ENCODE assay signal across 11 cellular contexts in the genomic region with DNA sequence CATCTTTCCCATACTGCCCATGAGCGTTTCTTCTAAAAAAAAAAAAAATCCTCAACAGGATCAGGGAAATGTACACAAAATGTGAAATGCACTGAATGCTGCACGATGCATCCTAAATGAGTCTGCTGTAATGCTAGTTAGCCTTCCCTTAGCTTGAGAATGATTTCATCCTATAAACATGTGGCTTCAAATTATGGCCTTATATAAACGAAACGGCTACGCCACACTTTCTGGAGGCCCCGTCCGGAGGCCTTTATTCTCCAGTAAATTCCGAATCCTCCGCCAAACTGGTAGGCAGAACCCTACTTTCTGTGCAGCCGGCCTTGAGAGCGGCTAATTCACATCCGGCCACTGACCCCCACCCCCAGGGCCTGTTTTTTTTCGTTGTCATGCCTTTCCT. TPM values are rescaled to one million over a fixed set of nuclear protein-coding genes. Genes with fewer than 3 reads are reported as not detected.
DNase-seq lines count a peak whose midpoint lies in the region; ATAC-seq and TF ChIP-seq lines count a peak whose summit lies in the region.
"Had no signal": no experiment of that assay in that cellular context is flagged by ENCODE, and none has a peak within 500 bp of the region (broad histone marks: within the 10 kb centered on the region; RNA-seq: fewer than 3 reads in every experiment).

No MANE protein-coding gene starts in this region.

- no peaks in the 10 kb centered on the region for H3K27me3 Mint-ChIP-seq in naive thymus-derived CD8-positive, alpha-beta T cell

- H3K4me3 Mint-ChIP-seq in naive thymus-derived CD8-positive, alpha-beta T cell: no peak overlapping the region

- peak; percentile 77 for DNase-seq in A172 (ENCODE audit: low spot score)
- peak; percentile 85 for DNase-seq in MG63
- peak; percentile 84 for DNase-seq in dedifferentiated amniotic fluid mesenchymal stem cell (ENCODE audit: extremely low spot score)
- DNase-seq in naive thymus-derived CD8-positive, alpha-beta T cell: no peak
- DNase-seq in foreskin keratinocyte: no peak
- no peak for DNase-seq in retina
- no peak for DNase-seq in iPS-NIHi11 (ENCODE audit: low spot score)
- DNase-seq: activated CD4-positive, alpha-beta T cell treated with anti-CD3 and anti-CD28 coated beads for 1 hour; amygdala; posterior cingulate gyrus had no signal

- H3K27ac ChIP-seq in foreskin keratinocyte: no peak overlapping the region

- H3K4me1 Mint-ChIP-seq in naive thymus-derived CD8-positive, alpha-beta T cell: peaks cover 27 to 83% (median 63%) of the 10 kb centered on the region in 4 donors

- no peaks in the 10 kb centered on the region for H3K9me3 Mint-ChIP-seq in naive thymus-derived CD8-positive, alpha-beta T cell

- H3K27me3 ChIP-seq in MG63 (no peaks in the 10 kb centered on the region), foreskin keratinocyte (no peaks in the 10 kb centered on the region)

- no peak for TF ChIP-seq CTCF in foreskin keratinocyte (conservative IDR thresholded peaks at IDR 0.05)

- H3K4me3 ChIP-seq in MG63: 0 out of 2 replicates have a peak overlapping the region, but pooled peaks have one; percentile 5

- no peak for ATAC-seq in naive thymus-derived CD8-positive, alpha-beta T cell
- ATAC-seq in foreskin keratinocyte: no peak
- no peak for ATAC-seq in GM18511 (IDR thresholded peaks at IDR 0.05; ENCODE audit: unreplicated experiment)

- H3K36me3 ChIP-seq in MG63: peaks cover 19% of the 10 kb centered on the region

- peak overlapping the region in 7 of 10 donors; percentile 9 to 73 (median 65) for H3K27ac Mint-ChIP-seq in naive thymus-derived CD8-positive, alpha-beta T cell

- peaks cover 4% of the 10 kb centered on the region for H3K4me1 ChIP-seq in foreskin keratinocyte

- POLR2A ChIA-PET in naive thymus-derived CD8-positive, alpha-beta T cell (lab: Charles Lee): interaction anchor here (1.3 kb wide), 1 partner anchor 13 kb away, joined by 5 read pairs; no protein-coding TSS in a partner anchor

- H3K9me3 ChIP-seq in MG63: no peaks in the 10 kb centered on the region

- peaks cover 0 to 35% (median 3%) of the 10 kb centered on the region in 3 donors for H3K36me3 Mint-ChIP-seq in naive thymus-derived CD8-positive, alpha-beta T cell

RNA-seq across cellular contexts. Expression of gene MYO9B, which starts 13.7 kb away (rescaled TPM):
- total RNA-seq in A172 (2014; rRNA removed; shearing (Covaris generic)): 37.6 and 43.8 TPM in 2 replicates
- total RNA-seq in MG63 (2014; rRNA removed; shearing (Covaris generic); ENCODE audit: low replicate concordance): 18.4 and 20.4 TPM in 2 replicates
- total RNA-seq in naive thymus-derived CD8-positive, alpha-beta T cell: 100 to 1,000 TPM; 169 to 171 TPM
- polyA plus RNA-seq in naive thymus-derived CD8-positive, alpha-beta T cell: 10 to 100 TPM in 1 of 3 donors, 1 to 10 TPM in 2; 3.3 to 22.3 (median 8.0) TPM
- total RNA-seq in foreskin keratinocyte: 41.3 and 48.6 TPM in 2 replicates
- 29.1 and 32.6 TPM in 2 replicates for polyA plus RNA-seq in foreskin keratinocyte

RNA-seq across cellular contexts. Expression of gene HAUS8, which starts 14.0 kb away (rescaled TPM):
- 22.2 and 26.7 TPM in 2 replicates for total RNA-seq in A172 (2014; rRNA removed; shearing (Covaris generic))
- total RNA-seq in MG63 (2014; rRNA removed; shearing (Covaris generic); ENCODE audit: low replicate concordance): 8.6 and 9.8 TPM in 2 replicates
- 10 to 100 TPM; 18.3 to 20.4 TPM for total RNA-seq in naive thymus-derived CD8-positive, alpha-beta T cell
- polyA plus RNA-seq in naive thymus-derived CD8-positive, alpha-beta T cell: 10 to 100 TPM in 1 of 3 donors, 1 to 10 TPM in 2; 5.3 to 11.9 (median 5.9) TPM
- 15.6 and 18.1 TPM in 2 replicates for total RNA-seq in foreskin keratinocyte
- 18.7 and 20.6 TPM in 2 replicates for polyA plus RNA-seq in foreskin keratinocyte

Comparison
In these comparisons a context has a peak if more than half of its experiments do, and no peak if none do; other contexts are left out.
1. DNase-seq: peak in A172 (single experiment), MG63 (single experiment) and dedifferentiated amniotic fluid mesenchymal stem cell (single experiment); none in naive thymus-derived CD8-positive, alpha-beta T cell (0 of 10), foreskin keratinocyte (0 of 2), retina (single experiment) and iPS-NIHi11 (single experiment).